Comparison of ENCODE assay signal across 9 cellular contexts in the genomic region with DNA sequence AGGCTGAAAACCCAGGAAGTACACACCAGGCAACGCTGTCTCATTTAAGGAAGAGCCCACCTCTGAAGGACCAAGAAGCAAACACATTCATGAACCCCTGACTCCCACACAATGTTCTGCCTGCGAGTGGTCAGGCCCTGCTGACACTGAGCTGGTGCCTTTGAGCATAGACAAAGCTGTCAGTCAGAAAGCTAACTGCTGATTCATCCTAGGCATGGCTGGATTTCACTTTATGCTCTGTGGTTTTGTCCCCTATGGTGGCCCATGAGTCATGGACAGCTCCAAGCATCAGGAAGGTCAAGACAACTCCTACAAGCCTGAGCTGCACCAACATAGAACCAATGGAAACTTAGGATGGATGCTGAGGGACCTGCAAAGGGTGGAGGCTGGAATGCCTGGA.
DNase-seq lines count a peak whose midpoint lies in the region; ATAC-seq, FAIRE-seq and TF ChIP-seq lines count a peak whose summit lies in the region.
"Had no signal": no experiment of that assay in that cellular context is flagged by ENCODE, and none has a peak within 500 bp of the region (broad histone marks: within the 10 kb centered on the region; RNA-seq: fewer than 3 reads in every experiment).

No MANE protein-coding gene starts in this region.

- H3K36me3 ChIP-seq in bronchial epithelial cell (ENCODE audit: control insufficient read depth, insufficient read depth, low read length) (peaks cover 15% of the 10 kb centered on the region), transverse colon (peaks cover 0 to 5% (median 0%) of the 10 kb centered on the region in 4 donors)

- no peak for TF ChIP-seq POLR2A in transverse colon (IDR thresholded peaks at IDR 0.05)

- in situ Hi-C loops in transverse colon (cut with MboI; ENCODE audit: low pct_ligation_motif_present in 1 of 4, low pct_unique_long_range_greater_than_20kb in 1 of 4, low sequenced_read_pairs in 3 of 4), result loop anchor here in 2 of 4 donors (25.0 kb wide), 2 partner anchors 422 to 472 kb away; no protein-coding TSS in a partner anchor

- peak; percentile 75 to 86 for ATAC-seq in stimulated activated naive B cell treated with anti-CD40 and anti-IgM and Interleukin-4, amounts not matched to agents 10 μg/mL and 1 μg/mL and 100 μg/mL, for 72 hours (replicated peaks)

- H3K36me3 Mint-ChIP-seq in activated CD4-positive, alpha-beta memory T cell treated with anti-CD3 and anti-CD28 coated beads for 36 hours, result peaks cover 8% of the 10 kb centered on the region
- H3K36me3 Mint-ChIP-seq in activated CD4-positive, alpha-beta memory T cell treated with anti-CD3 and anti-CD28 coated beads, Interleukin-2, amount 10 ng/mL, durations not matched to agents 7 days and 5 days (ENCODE audit: low read depth), result peaks cover 41% of the 10 kb centered on the region
- H3K36me3 Mint-ChIP-seq in stimulated activated naive B cell treated with anti-CD40 and anti-IgM and Interleukin-4, amounts not matched to agents 10 μg/mL and 1 μg/mL and 100 μg/mL, for 72 hours, result peaks cover 21 to 54% of the 10 kb centered on the region in 2 donors
- peaks cover 42% of the 10 kb centered on the region for H3K36me3 Mint-ChIP-seq in T-helper 2 cell treated with Interferon-gamma antibody and Interleukin-4, amounts not matched to agents 5 μg/mL and 100 μg/mL, for 36 hours (ENCODE audit: low read depth)

- intact Hi-C loops in activated CD4-positive, alpha-beta memory T cell treated with anti-CD3 and anti-CD28 coated beads for 36 hours (cut with micrococcal nuclease), result no loop called here
- intact Hi-C loops in transverse colon (cut with DNase I; ENCODE audit: low total_unique reads), result no loop called here

- TF ChIP-seq CTCF in bronchial epithelial cell (IDR thresholded peaks at IDR 0.05; ENCODE audit: insufficient read depth, low read length, severe bottlenecking) (no peak), transverse colon (IDR thresholded peaks at IDR 0.05) (no peak)

- H3K4me1 Mint-ChIP-seq in activated CD4-positive, alpha-beta memory T cell treated with anti-CD3 and anti-CD28 coated beads for 36 hours (ENCODE audit: low read depth), result peaks cover 12% of the 10 kb centered on the region
- H3K4me1 Mint-ChIP-seq in activated CD4-positive, alpha-beta memory T cell treated with anti-CD3 and anti-CD28 coated beads, Interleukin-2, amount 10 ng/mL, durations not matched to agents 7 days and 5 days, result peaks cover 16% of the 10 kb centered on the region
- H3K4me1 Mint-ChIP-seq in stimulated activated naive B cell treated with anti-CD40 and anti-IgM and Interleukin-4, amounts not matched to agents 10 μg/mL and 1 μg/mL and 100 μg/mL, for 72 hours, result peaks cover 17 to 21% of the 10 kb centered on the region in 2 donors
- peaks cover 5% of the 10 kb centered on the region for H3K4me1 Mint-ChIP-seq in T-helper 2 cell treated with Interferon-gamma antibody and Interleukin-4, amounts not matched to agents 5 μg/mL and 100 μg/mL, for 36 hours (ENCODE audit: low read depth)

- POLR2A ChIA-PET in activated CD4-positive, alpha-beta memory T cell treated with anti-CD3 and anti-CD28 coated beads for 36 hours (lab: Charles Lee), result interaction anchor here (0.9 kb wide), 1 partner anchor 78 kb away, joined by 3 read pairs; no protein-coding TSS in a partner anchor
- POLR2A ChIA-PET in activated CD4-positive, alpha-beta memory T cell treated with anti-CD3 and anti-CD28 coated beads, Interleukin-2, amount 10 ng/mL, durations not matched to agents 7 days and 5 days (lab: Charles Lee), result no interaction called here

- no peaks in the 10 kb centered on the region for H3K9me3 ChIP-seq in transverse colon

- no peak overlapping the region for H3K4me3 Mint-ChIP-seq in activated CD4-positive, alpha-beta memory T cell treated with anti-CD3 and anti-CD28 coated beads for 36 hours
- H3K4me3 Mint-ChIP-seq in activated CD4-positive, alpha-beta memory T cell treated with anti-CD3 and anti-CD28 coated beads, Interleukin-2, amount 10 ng/mL, durations not matched to agents 7 days and 5 days, result no peak overlapping the region
- H3K4me3 Mint-ChIP-seq in stimulated activated naive B cell treated with anti-CD40 and anti-IgM and Interleukin-4, amounts not matched to agents 10 μg/mL and 1 μg/mL and 100 μg/mL, for 72 hours, result no peak overlapping the region
- H3K4me3 Mint-ChIP-seq in T-helper 2 cell treated with Interferon-gamma antibody and Interleukin-4, amounts not matched to agents 5 μg/mL and 100 μg/mL, for 36 hours, result no peak overlapping the region

- no peak overlapping the region for H3K27ac ChIP-seq in transverse colon

- H3K4me1 ChIP-seq in transverse colon, result no peaks in the 10 kb centered on the region

- no peak for TF ChIP-seq EP300 in transverse colon (IDR thresholded peaks at IDR 0.05; ENCODE audit: low read depth)

- H3K27me3 ChIP-seq in bronchial epithelial cell (ENCODE audit: control insufficient read depth, insufficient read depth, low read length) (no peaks in the 10 kb centered on the region), transverse colon (no peaks in the 10 kb centered on the region)

- peak overlapping the region; percentile 66 for H3K27ac Mint-ChIP-seq in activated CD4-positive, alpha-beta memory T cell treated with anti-CD3 and anti-CD28 coated beads for 36 hours
- no peak overlapping the region for H3K27ac Mint-ChIP-seq in activated CD4-positive, alpha-beta memory T cell treated with anti-CD3 and anti-CD28 coated beads, Interleukin-2, amount 10 ng/mL, durations not matched to agents 7 days and 5 days
- H3K27ac Mint-ChIP-seq in stimulated activated naive B cell treated with anti-CD40 and anti-IgM and Interleukin-4, amounts not matched to agents 10 μg/mL and 1 μg/mL and 100 μg/mL, for 72 hours, result peak overlapping the region; percentile 83
- H3K27ac Mint-ChIP-seq in T-helper 2 cell treated with Interferon-gamma antibody and Interleukin-4, amounts not matched to agents 5 μg/mL and 100 μg/mL, for 36 hours, result no peak overlapping the region

- WGBS in transverse colon (ENCODE audit: low coverage in 1 of 2), 2 donors, result 81% methylated on average over 2 of the region's 2 CpGs; no CpG with 5 or more reads in 1 of the 2 donors

- no peaks in the 10 kb centered on the region for H3K9me3 Mint-ChIP-seq in activated CD4-positive, alpha-beta memory T cell treated with anti-CD3 and anti-CD28 coated beads for 36 hours
- no peaks in the 10 kb centered on the region for H3K9me3 Mint-ChIP-seq in activated CD4-positive, alpha-beta memory T cell treated with anti-CD3 and anti-CD28 coated beads, Interleukin-2, amount 10 ng/mL, durations not matched to agents 7 days and 5 days
- H3K9me3 Mint-ChIP-seq in stimulated activated naive B cell treated with anti-CD40 and anti-IgM and Interleukin-4, amounts not matched to agents 10 μg/mL and 1 μg/mL and 100 μg/mL, for 72 hours, result no peaks in the 10 kb centered on the region
- H3K9me3 Mint-ChIP-seq in T-helper 2 cell treated with Interferon-gamma antibody and Interleukin-4, amounts not matched to agents 5 μg/mL and 100 μg/mL, for 36 hours, result no peaks in the 10 kb centered on the region

- H3K27me3 Mint-ChIP-seq in activated CD4-positive, alpha-beta memory T cell treated with anti-CD3 and anti-CD28 coated beads for 36 hours, result no peaks in the 10 kb centered on the region
- H3K27me3 Mint-ChIP-seq in activated CD4-positive, alpha-beta memory T cell treated with anti-CD3 and anti-CD28 coated beads, Interleukin-2, amount 10 ng/mL, durations not matched to agents 7 days and 5 days, result no peaks in the 10 kb centered on the region
- H3K27me3 Mint-ChIP-seq in stimulated activated naive B cell treated with anti-CD40 and anti-IgM and Interleukin-4, amounts not matched to agents 10 μg/mL and 1 μg/mL and 100 μg/mL, for 72 hours, result no peaks in the 10 kb centered on the region
- no peaks in the 10 kb centered on the region for H3K27me3 Mint-ChIP-seq in T-helper 2 cell treated with Interferon-gamma antibody and Interleukin-4, amounts not matched to agents 5 μg/mL and 100 μg/mL, for 36 hours (ENCODE audit: low read depth)

- CTCF ChIA-PET in activated CD4-positive, alpha-beta memory T cell treated with anti-CD3 and anti-CD28 coated beads for 36 hours (lab: Charles Lee), result interaction anchor here (0.6 to 2.5 kb wide), 2 partner anchors 10 to 591 kb away, joined by 3 to 12 read pairs; no protein-coding TSS in a partner anchor
- CTCF ChIA-PET in activated CD4-positive, alpha-beta memory T cell treated with anti-CD3 and anti-CD28 coated beads, Interleukin-2, amount 10 ng/mL, durations not matched to agents 7 days and 5 days (lab: Charles Lee), result no interaction called here

- no peak overlapping the region for H3K4me3 ChIP-seq in bronchial epithelial cell (ENCODE audit: low read depth, low read length)
- H3K4me3 ChIP-seq in transverse colon, result no peak overlapping the region

- no peak for FAIRE-seq in bronchial epithelial cell (lab: Jason Lieb, UNC)

- DNase-seq in activated CD4-positive, alpha-beta memory T cell treated with anti-CD3 and anti-CD28 coated beads for 36 hours, result no peak
- DNase-seq in activated CD4-positive, alpha-beta memory T cell treated with anti-CD3 and anti-CD28 coated beads, Interleukin-2, amount 10 ng/mL, durations not matched to agents 7 days and 5 days, result no peak
- DNase-seq in HuH-7 (ENCODE audit: low spot score) (peak; percentile 17), bronchial epithelial cell (ENCODE audit: low read depth) (peak; percentile 50), activated gamma-delta T cell treated with Interleukin-2 at 50 U/mL for 16 hours (no peak), transverse colon (no peak)
- DNase-seq in stimulated activated naive B cell treated with anti-CD40 and anti-IgM and Interleukin-4, amounts not matched to agents 10 μg/mL and 1 μg/mL and 100 μg/mL, for 72 hours, result no peak
- no peak for DNase-seq in T-helper 2 cell treated with Interferon-gamma antibody and Interleukin-4, amounts not matched to agents 5 μg/mL and 100 μg/mL, for 36 hours (ENCODE audit: low spot score)
- DNase-seq: stimulated activated naive CD4-positive, alpha-beta T cell had no signal

Comparison
In these comparisons a context has a peak if more than half of its experiments do, and no peak if none do; other contexts are left out.
1. H3K27ac Mint-ChIP-seq: peak in activated CD4-positive, alpha-beta memory T cell treated with anti-CD3 and anti-CD28 coated beads for 36 hours (single experiment) and stimulated activated naive B cell treated with anti-CD40 and anti-IgM and Interleukin-4, amounts not matched to agents 10 μg/mL and 1 μg/mL and 100 μg/mL, for 72 hours (single experiment); none in activated CD4-positive, alpha-beta memory T cell treated with anti-CD3 and anti-CD28 coated beads, Interleukin-2, amount 10 ng/mL, durations not matched to agents 7 days and 5 days (single experiment) and T-helper 2 cell treated with Interferon-gamma antibody and Interleukin-4, amounts not matched to agents 5 μg/mL and 100 μg/mL, for 36 hours (single experiment).
2. DNase-seq: peak in HuH-7 (single experiment) and bronchial epithelial cell (single experiment); none in activated CD4-positive, alpha-beta memory T cell treated with anti-CD3 and anti-CD28 coated beads for 36 hours (single experiment), activated CD4-positive, alpha-beta memory T cell treated with anti-CD3 and anti-CD28 coated beads, Interleukin-2, amount 10 ng/mL, durations not matched to agents 7 days and 5 days (single experiment), stimulated activated naive B cell treated with anti-CD40 and anti-IgM and Interleukin-4, amounts not matched to agents 10 μg/mL and 1 μg/mL and 100 μg/mL, for 72 hours (single experiment), activated gamma-delta T cell treated with Interleukin-2 at 50 U/mL for 16 hours (single experiment), T-helper 2 cell treated with Interferon-gamma antibody and Interleukin-4, amounts not matched to agents 5 μg/mL and 100 μg/mL, for 36 hours (single experiment) and transverse colon (single experiment).